ENCODE assay signal across 1 cellular context in genomic region chr1:208182880-208183279, GRCh38.
TF ChIP-seq lines count a peak whose summit lies in the region.

No MANE protein-coding gene starts in this region.

TF ChIP-seq in HepG2, 621 proteins besides CTCF, POLR2A, EP300 and RAD21 (continued from another document and continues in another):
- TF ChIP-seq FOXP4 (CRISPR knock-in tag; IDR thresholded peaks at IDR 0.05) (peak; percentile 32; the same call in 1 of the 2 replicates), TSC22D2 (CRISPR knock-in tag; IDR thresholded peaks at IDR 0.05; ENCODE audit: borderline replicate concordance) (no peak), NR2C2 (CRISPR knock-in tag; IDR thresholded peaks at IDR 0.05; ENCODE audit: borderline replicate concordance) (peak; percentile 69), GRHL1 (CRISPR knock-in tag; conservative IDR thresholded peaks at IDR 0.05) (no peak), NKX3-1 (CRISPR knock-in tag; IDR thresholded peaks at IDR 0.05) (no peak), YEATS4 (CRISPR knock-in tag; IDR thresholded peaks at IDR 0.05; ENCODE audit: borderline replicate concordance) (no peak), ZNF264 (CRISPR knock-in tag; IDR thresholded peaks at IDR 0.05) (no peak), REXO4 (CRISPR knock-in tag; IDR thresholded peaks at IDR 0.05; ENCODE audit: borderline replicate concordance) (no peak), ATF1 (CRISPR knock-in tag; IDR thresholded peaks at IDR 0.05) (no peak), ETV5 (CRISPR knock-in tag; IDR thresholded peaks at IDR 0.05; ENCODE audit: borderline replicate concordance) (no peak), ZNF362 (CRISPR knock-in tag; IDR thresholded peaks at IDR 0.05; ENCODE audit: borderline replicate concordance) (no peak), TERF1 (CRISPR knock-in tag; IDR thresholded peaks at IDR 0.05) (no peak), FUBP1 (CRISPR knock-in tag; IDR thresholded peaks at IDR 0.05; ENCODE audit: borderline replicate concordance) (no peak), NR2F2 (IDR thresholded peaks at IDR 0.05; ENCODE audit: borderline replicate concordance, low read depth) (no peak), ZNF672 (CRISPR knock-in tag; IDR thresholded peaks at IDR 0.05) (no peak), ZNF414 (CRISPR knock-in tag; IDR thresholded peaks at IDR 0.05) (no peak), TAF15 (IDR thresholded peaks at IDR 0.05; ENCODE audit: low read depth, low read length, poor library complexity, severe bottlenecking) (no peak), PHF5A (CRISPR knock-in tag; IDR thresholded peaks at IDR 0.05; ENCODE audit: low read depth, unreplicated experiment) (no peak), ZNF503 (CRISPR knock-in tag; IDR thresholded peaks at IDR 0.05) (no peak), SMAD3 (CRISPR knock-in tag; IDR thresholded peaks at IDR 0.05) (no peak), ZGPAT (CRISPR knock-in tag; IDR thresholded peaks at IDR 0.05) (no peak), HINFP (CRISPR knock-in tag; IDR thresholded peaks at IDR 0.05; ENCODE audit: low read depth) (no peak), ZFYVE20 (CRISPR knock-in tag; IDR thresholded peaks at IDR 0.05; ENCODE audit: borderline replicate concordance, low read depth) (no peak), TRAFD1 (CRISPR knock-in tag; IDR thresholded peaks at IDR 0.05; ENCODE audit: borderline replicate concordance) (no peak), ZNF496 (CRISPR knock-in tag; IDR thresholded peaks at IDR 0.05; ENCODE audit: insufficient replicate concordance) (no peak), ZSCAN21 (CRISPR knock-in tag; IDR thresholded peaks at IDR 0.05; ENCODE audit: borderline replicate concordance) (no peak), PAXIP1 (CRISPR knock-in tag; conservative IDR thresholded peaks at IDR 0.05) (peak; percentile 53), POLR2AphosphoS5 (IDR thresholded peaks at IDR 0.05; ENCODE audit: low read depth, low read length) (no peak), TFAP4 (IDR thresholded peaks at IDR 0.05; ENCODE audit: borderline replicate concordance, low read depth) (no peak), RXRA (CRISPR knock-in tag; IDR thresholded peaks at IDR 0.05) (peak; percentile 60; the same call in 1 of the 2 replicates), PLSCR1 (CRISPR knock-in tag; IDR thresholded peaks at IDR 0.05; ENCODE audit: borderline replicate concordance) (no peak), ERF (CRISPR knock-in tag; IDR thresholded peaks at IDR 0.05) (no peak), ZNF354B (CRISPR knock-in tag; IDR thresholded peaks at IDR 0.05) (no peak), MBNL3 (CRISPR knock-in tag; conservative IDR thresholded peaks at IDR 0.05) (no peak), NFRKB (IDR thresholded peaks at IDR 0.05) (no peak), ZNF12 (CRISPR knock-in tag; IDR thresholded peaks at IDR 0.05) (no peak), ZMYM2 (CRISPR knock-in tag; IDR thresholded peaks at IDR 0.05) (no peak), PITX1 (CRISPR knock-in tag; IDR thresholded peaks at IDR 0.05) (peak; percentile 20; the same call in 1 of the 2 replicates)
